In genomic region chr1:76281306-76281705, GRCh38 we compare ENCODE assay signal across 21 cellular contexts.
DNase-seq lines count a peak whose midpoint lies in the region; ATAC-seq and TF ChIP-seq lines count a peak whose summit lies in the region.
"Had no signal": no experiment of that assay in that cellular context is flagged by ENCODE, and none has a peak within 500 bp of the region (broad histone marks: within the 10 kb centered on the region; RNA-seq: fewer than 3 reads in every experiment).

No MANE protein-coding gene starts in this region.

- no peaks in the 10 kb centered on the region for H3K9me3 Mint-ChIP-seq in brain
- H3K9me3 Mint-ChIP-seq: activated naive CD4-positive, alpha-beta T cell treated with anti-CD3 and anti-CD28 coated beads, Interleukin-2, amount 50 U/mL, for 24 hours; CD8-positive, alpha-beta T cell; memory B cell; T-helper 2 cell treated with Interferon-gamma antibody and Interleukin-4, amounts not matched to agents 5 μg/mL and 100 μg/mL, for 36 hours had no signal

- peak overlapping the region in 3 of 5 experiments; percentile 49 to 69 (median 58) for H3K27ac Mint-ChIP-seq in brain
- H3K27ac Mint-ChIP-seq: activated naive CD4-positive, alpha-beta T cell treated with anti-CD3 and anti-CD28 coated beads, Interleukin-2, amount 50 U/mL, for 24 hours; CD8-positive, alpha-beta T cell; memory B cell; naive thymus-derived CD4-positive, alpha-beta T cell; T-helper 2 cell treated with Interferon-gamma antibody and Interleukin-4, amounts not matched to agents 5 μg/mL and 100 μg/mL, for 36 hours had no signal

- peaks cover 35% of the 10 kb centered on the region for H3K4me1 Mint-ChIP-seq in brain

- DNase-seq in DMS 273 treated with DMSO at 0.1 percent for 48 hours (lab: John Stamatoyannopoulos, UW) (peak; percentile 79), NCI-H2171 (lab: John Stamatoyannopoulos, UW) (peak; percentile 73), occipital lobe (lab: John Stamatoyannopoulos, UW) (peak; percentile 41), ureter (ENCODE audit: low spot score) (no peak)
- no peak for DNase-seq in stimulated activated CD4-positive, alpha-beta T cell treated with anti-CD3 and anti-CD28 coated beads, Interleukin-4, amount 100 ng/mL, for 4 hours
- DNase-seq in activated CD4-positive, alpha-beta T cell treated with anti-CD3 and anti-CD28 coated beads, Interleukin-2, amount 50 U/mL, for 1 hour: no peak
- DNase-seq: activated CD4-positive, CD25-positive, alpha-beta regulatory T cell; activated CD8-positive, alpha-beta memory T cell treated with anti-CD3 and anti-CD28 coated beads for 24 hours; CD8-positive, alpha-beta T cell; MV-4-11; naive thymus-derived CD4-positive, alpha-beta T cell; NCI-H2081; NCI-H748 treated with DMSO at 0.1 percent for 48 hours; pancreas; small intestine; stimulated activated CD4-positive, alpha-beta T cell treated with anti-CD3 and anti-CD28 coated beads, Interleukin-4, amount 100 ng/mL, for 1 hour had no signal

- ATAC-seq in HG02759 (IDR thresholded peaks at IDR 0.05; ENCODE audit: unreplicated experiment): no peak
- ATAC-seq: CD8-positive, alpha-beta T cell; naive thymus-derived CD4-positive, alpha-beta T cell; pancreas had no signal

- peak overlapping the region in 1 of 5 experiments; percentile 4 for H3K4me3 Mint-ChIP-seq in brain
- H3K4me3 Mint-ChIP-seq: activated naive CD4-positive, alpha-beta T cell treated with anti-CD3 and anti-CD28 coated beads, Interleukin-2, amount 50 U/mL, for 24 hours; CD8-positive, alpha-beta T cell; memory B cell; naive thymus-derived CD4-positive, alpha-beta T cell; T-helper 2 cell treated with Interferon-gamma antibody and Interleukin-4, amounts not matched to agents 5 μg/mL and 100 μg/mL, for 36 hours had no signal

- no peaks in the 10 kb centered on the region for H3K27me3 Mint-ChIP-seq in brain
- H3K27me3 Mint-ChIP-seq: activated naive CD4-positive, alpha-beta T cell treated with anti-CD3 and anti-CD28 coated beads, Interleukin-2, amount 50 U/mL, for 24 hours; memory B cell; naive thymus-derived CD4-positive, alpha-beta T cell had no signal

- H3K36me3 Mint-ChIP-seq in brain: no peaks in the 10 kb centered on the region
- H3K36me3 Mint-ChIP-seq: activated naive CD4-positive, alpha-beta T cell treated with anti-CD3 and anti-CD28 coated beads, Interleukin-2, amount 50 U/mL, for 24 hours; CD8-positive, alpha-beta T cell had no signal

- TF ChIP-seq CTCF in brain (conservative IDR thresholded peaks at IDR 0.05): no peak

Comparison
In these comparisons a context has a peak if more than half of its experiments do, and no peak if none do; other contexts are left out.
1. DNase-seq: peak in DMS 273 treated with DMSO at 0.1 percent for 48 hours (single experiment), NCI-H2171 (single experiment) and occipital lobe (single experiment); none in stimulated activated CD4-positive, alpha-beta T cell treated with anti-CD3 and anti-CD28 coated beads, Interleukin-4, amount 100 ng/mL, for 4 hours (0 of 2), ureter (single experiment) and activated CD4-positive, alpha-beta T cell treated with anti-CD3 and anti-CD28 coated beads, Interleukin-2, amount 50 U/mL, for 1 hour (single experiment).